In genomic region chr2:186605041-186605440, GRCh38 we compare ENCODE assay signal across 15 cellular contexts. TPM values are rescaled to one million over a fixed set of nuclear protein-coding genes. Genes with fewer than 3 reads are reported as not detected.
DNase-seq lines count a peak whose midpoint lies in the region; ATAC-seq and TF ChIP-seq lines count a peak whose summit lies in the region.
"Had no signal": no experiment of that assay in that cellular context is flagged by ENCODE, and none has a peak within 500 bp of the region (broad histone marks: within the 10 kb centered on the region; RNA-seq: fewer than 3 reads in every experiment).

No MANE protein-coding gene starts in this region.

- 0 out of 2 replicates have a peak overlapping the region, but pooled peaks have one; percentile 28 for H3K14ac ChIP-seq in IMR-90 (replicated peaks; ENCODE audit: low read depth, low read length)

- no peak overlapping the region for H2AK9ac ChIP-seq in IMR-90 (replicated peaks; ENCODE audit: low read depth, low read length, poor library complexity)

- TF ChIP-seq CTCF in IMR-90 (conservative IDR thresholded peaks at IDR 0.05; ENCODE audit: low read depth, low read length) (no peak), spleen (IDR thresholded peaks at IDR 0.05 in 8 of 11, conservative IDR thresholded peaks at IDR 0.05 in 3 of 11) (no peak)

- no peak overlapping the region for H3K4ac ChIP-seq in IMR-90 (ENCODE audit: low read depth, low read length)

- no peak overlapping the region for H2BK15ac ChIP-seq in IMR-90 (ENCODE audit: low read depth, low read length)

- H3K36me3 ChIP-seq in IMR-90 (ENCODE audit: control insufficient read depth, insufficient read depth, low read length) (peaks cover 17% of the 10 kb centered on the region), spleen (peaks cover 0 to 47% (median 4%) of the 10 kb centered on the region in 6 donors)

- H3K4me3 ChIP-seq in IMR-90 (ENCODE audit: insufficient read depth, low read depth, low read length) (no peak overlapping the region), spleen (no peak overlapping the region)
- H3K4me3 ChIP-seq: thoracic aorta had no signal

- DNase-seq in IMR-90 (no peak), cerebellum (ENCODE audit: low spot score) (peak; percentile 48), kidney tubule cell (ENCODE audit: low spot score) (peak; percentile 39), spleen (no peak), NCI-H1436 (lab: John Stamatoyannopoulos, UW) (no peak), CD1c-positive myeloid dendritic cell (ENCODE audit: extremely low spot score) (no peak), nucleus accumbens (lab: John Stamatoyannopoulos, UW) (no peak)
- DNase-seq: activated naive CD4-positive, alpha-beta T cell treated with anti-CD3 and anti-CD28 coated beads, Interleukin-2, amount 10 ng/mL, durations not matched to agents 7 days and 5 days; naive thymus-derived CD8-positive, alpha-beta T cell; NCI-H1694; NCI-H774; SHP77; small intestine had no signal

- TF ChIP-seq RAD21 in IMR-90 (IDR thresholded peaks at IDR 0.05; ENCODE audit: low read length) = no peak

- H3K4me1 ChIP-seq in IMR-90 (ENCODE audit: control insufficient read depth, insufficient read depth, low read length) = peaks cover 2% of the 10 kb centered on the region; the same call in 1 of the 2 replicates
- peaks cover 0 to 20% (median 7%) of the 10 kb centered on the region in 6 donors for H3K4me1 ChIP-seq in spleen

- no peak for TF ChIP-seq POLR2A in IMR-90 (IDR thresholded peaks at IDR 0.05; ENCODE audit: low read depth, low read length)
- no peak for TF ChIP-seq POLR2A in spleen (IDR thresholded peaks at IDR 0.05)

- H3K23ac ChIP-seq in IMR-90 (ENCODE audit: low read depth, low read length) = peak overlapping the region; percentile 5; the same call in 1 of the 2 replicates

- intact Hi-C loops in IMR-90 (cut with micrococcal nuclease) (no loop called here), spleen (cut with DNase I; ENCODE audit: low total_unique reads) (no loop called here)

- H3K18ac ChIP-seq in IMR-90 (ENCODE audit: low read depth, low read length) = no peak overlapping the region

- peaks cover 17 to 45% of the 10 kb centered on the region in 2 experiments for H3K79me1 ChIP-seq in IMR-90 (ENCODE audit: low read depth in 1 of 2, low read length in 2 of 2)

- H3K9ac ChIP-seq in IMR-90 (ENCODE audit: low read depth, low read length) = no peak overlapping the region

- no peak overlapping the region for H4K91ac ChIP-seq in IMR-90 (ENCODE audit: insufficient read depth, low read depth, low read length)

- peak overlapping the region in 1 of 2 experiments; percentile 10; a peak in 1 of 4 replicates for H4K8ac ChIP-seq in IMR-90 (ENCODE audit: low read depth in 2 of 2, low read length in 2 of 2)

- H3K27ac ChIP-seq in IMR-90 (ENCODE audit: insufficient read depth, low read length) (no peak overlapping the region), spleen (peak overlapping the region in 6 of 8 donors; percentile 33 to 65 (median 55))

- no peak overlapping the region for H4K5ac ChIP-seq in IMR-90 (ENCODE audit: low read depth, low read length)

- CTCF ChIA-PET in IMR-90 (lab: Yijun Ruan, JAX) = no interaction called here

- WGBS in IMR-90 (ENCODE audit: extremely low coverage in 2 of 2, insufficient read length in 1 of 2), 2 experiments = 90% methylated on average over 1 of the region's 3 CpGs; no CpG with 5 or more reads in 1 of the 2 experiments
- 61 to 80% (median 76%) methylated on average over 3 of the region's 3 CpGs for WGBS in spleen, 5 donors

- no peak overlapping the region for H2AK5ac ChIP-seq in IMR-90 (ENCODE audit: low read depth, low read length)

- no peak overlapping the region; the same call in 1 of the 2 replicates for H2BK20ac ChIP-seq in IMR-90 (ENCODE audit: low read depth, low read length)

- dilution Hi-C loops in IMR-90 (cut with HindIII; ENCODE audit: low sequenced_read_pairs, unreplicated experiment) = no loop called here

- no peak overlapping the region for H2BK5ac ChIP-seq in IMR-90 (ENCODE audit: low read depth, low read length, poor library complexity, severe bottlenecking)

- no peak overlapping the region for H3K56ac ChIP-seq in IMR-90 (ENCODE audit: extremely low read depth, insufficient read depth, low read length)

- in situ Hi-C loops in IMR-90 (cut with MboI; ENCODE audit: low sequenced_read_pairs) = no loop called here

- H3K9me3 ChIP-seq in IMR-90 (ENCODE audit: control insufficient read depth, insufficient read depth, low read length) = no peaks in the 10 kb centered on the region
- no peaks in the 10 kb centered on the region for H3K9me3 ChIP-seq in spleen
- H3K9me3 ChIP-seq: thoracic aorta had no signal

- H2AFZ ChIP-seq in IMR-90 (replicated peaks; ENCODE audit: low read length, poor library complexity) = no peak overlapping the region

- ATAC-seq in IMR-90 (ENCODE audit: low read depth) (no peak), GM18909 (IDR thresholded peaks at IDR 0.05; ENCODE audit: poor library complexity, unreplicated experiment) (no peak)
- ATAC-seq: naive thymus-derived CD8-positive, alpha-beta T cell had no signal

- POLR2A ChIA-PET in IMR-90 (lab: Charles Lee; ENCODE audit: unreplicated experiment) = interaction anchor here (0.9 kb wide), 1 partner anchor 15 kb away, joined by 3 read pairs; the partner anchor contains the start of gene ITGAV

- peaks cover 8% of the 10 kb centered on the region for H3K9me1 ChIP-seq in IMR-90 (ENCODE audit: insufficient read depth, low read length)

- H2BK120ac ChIP-seq in IMR-90 (ENCODE audit: low read depth, low read length) = no peak overlapping the region

- no peaks in the 10 kb centered on the region for H3K27me3 ChIP-seq in IMR-90 (ENCODE audit: control insufficient read depth, insufficient read depth, low read length)
- no peaks in the 10 kb centered on the region for H3K27me3 ChIP-seq in spleen (replicated peaks in 1 of 7)

- no peaks in the 10 kb centered on the region for H4K20me1 ChIP-seq in IMR-90 (ENCODE audit: insufficient read depth, low read length)

- BruUV-seq in IMR-90 (replicated peaks; lab: Mats Ljungman, UMichigan) = no TSS peak

- no peak overlapping the region for H3K4me2 ChIP-seq in IMR-90 (ENCODE audit: low read depth, low read length)

TF ChIP-seq in IMR-90, 13 proteins besides CTCF, POLR2A, EP300 and RAD21:
- TF ChIP-seq BHLHE40 (IDR thresholded peaks at IDR 0.05; ENCODE audit: low read depth, low read length) (no peak), SMC3 (IDR thresholded peaks at IDR 0.05; ENCODE audit: low read depth, low read length) (no peak), CEBPB (IDR thresholded peaks at IDR 0.05; ENCODE audit: low read depth, low read length) (no peak), FOS (IDR thresholded peaks at IDR 0.05; ENCODE audit: low read depth, low read length) (no peak), RFX5 (IDR thresholded peaks at IDR 0.05; ENCODE audit: low read depth, low read length) (no peak), CHD1 (IDR thresholded peaks at IDR 0.05; ENCODE audit: low read depth, low read length) (no peak), MXI1 (IDR thresholded peaks at IDR 0.05; ENCODE audit: borderline replicate concordance, low read depth, low read length) (no peak), MAFK (IDR thresholded peaks at IDR 0.05; ENCODE audit: low read depth, low read length) (no peak), USF2 (IDR thresholded peaks at IDR 0.05; ENCODE audit: low read depth, low read length) (no peak), NFE2L2 (IDR thresholded peaks at IDR 0.05; ENCODE audit: low read depth, low read length) (no peak), MAZ (IDR thresholded peaks at IDR 0.05; ENCODE audit: borderline replicate concordance, low read depth, low read length) (no peak), RCOR1 (IDR thresholded peaks at IDR 0.05; ENCODE audit: insufficient replicate concordance, low read length) (no peak)
- TF ChIP-seq, protein P1, sequence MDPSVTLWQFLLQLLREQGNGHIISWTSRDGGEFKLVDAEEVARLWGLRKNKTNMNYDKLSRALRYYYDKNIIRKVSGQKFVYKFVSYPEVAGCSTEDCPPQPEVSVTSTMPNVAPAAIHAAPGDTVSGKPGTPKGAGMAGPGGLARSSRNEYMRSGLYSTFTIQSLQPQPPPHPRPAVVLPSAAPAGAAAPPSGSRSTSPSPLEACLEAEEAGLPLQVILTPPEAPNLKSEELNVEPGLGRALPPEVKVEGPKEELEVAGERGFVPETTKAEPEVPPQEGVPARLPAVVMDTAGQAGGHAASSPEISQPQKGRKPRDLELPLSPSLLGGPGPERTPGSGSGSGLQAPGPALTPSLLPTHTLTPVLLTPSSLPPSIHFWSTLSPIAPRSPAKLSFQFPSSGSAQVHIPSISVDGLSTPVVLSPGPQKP (IDR thresholded peaks at IDR 0.05; ENCODE audit: borderline replicate concordance, low read depth, low read length) = no peak

RNA-seq across cellular contexts. Expression of gene ITGAV, which starts 15.2 kb away (rescaled TPM):
- 181 and 204 TPM in 2 replicates for total RNA-seq in IMR-90 (2012; rRNA removed)
- 45.8 and 51.4 TPM in 2 replicates for polyA plus RNA-seq in IMR-90 (2012; rRNA removed)
- 12.4 and 14.0 TPM in 2 replicates for polyA plus RNA-seq in IMR-90 (2012; cell fraction: cytosol; rRNA removed)
- polyA plus RNA-seq in IMR-90 (2012; cell fraction: nucleus; rRNA removed; ENCODE audit: low replicate concordance) = 9.3 and 71.1 TPM in 2 replicates
- total RNA-seq in cerebellum = 60.7 TPM
- 10 to 100 TPM; 51.1 to 85.4 (median 65.5) TPM for total RNA-seq in spleen
- polyA plus RNA-seq in spleen = 10 to 100 TPM in 1 of 3 donors, 1 to 10 TPM in 2; 5.6 to 10.3 (median 9.5) TPM

Comparison
In these comparisons a context has a peak if more than half of its experiments do, and no peak if none do; other contexts are left out.
1. DNase-seq: peak in cerebellum (single experiment) and kidney tubule cell (single experiment); none in IMR-90 (single experiment), spleen (single experiment), NCI-H1436 (single experiment), CD1c-positive myeloid dendritic cell (single experiment) and nucleus accumbens (0 of 56).